Comparison of ENCODE assay signal across 28 cellular contexts in the genomic region with DNA sequence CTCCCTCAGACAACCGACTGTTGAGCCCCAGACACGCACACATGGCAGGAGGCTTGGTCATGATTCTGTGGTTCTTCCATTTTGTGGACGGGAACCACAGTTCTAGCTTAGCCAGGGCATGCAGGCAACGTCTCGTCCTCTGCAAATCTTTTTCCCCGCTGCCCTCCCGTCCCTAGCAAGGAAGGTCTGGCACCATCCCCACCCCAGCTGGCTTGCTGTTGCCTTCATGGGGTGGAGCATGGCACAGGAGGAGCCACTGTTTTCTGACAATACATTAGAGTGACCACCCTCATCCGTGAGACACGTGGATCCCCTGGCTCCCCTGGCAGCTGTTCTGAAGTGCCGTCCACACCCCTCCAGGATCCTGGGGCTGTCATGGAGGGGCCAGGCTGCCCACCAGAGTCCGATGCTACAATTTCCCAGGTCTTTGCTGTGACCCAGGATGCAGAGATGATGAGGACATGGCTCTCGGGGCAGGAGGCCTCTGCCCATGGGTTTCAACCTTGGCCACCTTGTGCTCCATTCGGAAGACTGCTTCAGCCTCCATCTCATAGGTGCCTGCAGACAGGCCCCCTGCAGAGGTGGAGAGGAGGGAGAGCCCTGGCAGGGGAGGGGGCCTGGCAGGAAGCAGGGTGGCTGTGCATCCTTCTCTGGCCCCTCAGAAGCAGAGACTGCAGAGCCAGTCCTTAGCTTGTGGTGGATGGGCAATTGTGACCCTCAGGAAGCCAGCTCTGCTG.
"Had no signal": no experiment of that assay in that cellular context is flagged by ENCODE, and none has a peak within 500 bp of the region (broad histone marks: within the 10 kb centered on the region; RNA-seq: fewer than 3 reads in every experiment).

No MANE protein-coding gene starts in this region.

- ATAC-seq: foreskin keratinocyte; gastroesophageal sphincter; heart left ventricle; left ventricle myocardium superior; lower lobe of right lung; natural killer cell; right lobe of liver; stimulated activated naive CD8-positive, alpha-beta T cell treated with anti-CD3 and anti-CD28 coated beads, Interleukin-15, amount 100 ng/mL, for 72 hours had no signal

- H3K27ac Mint-ChIP-seq: dendritic cell treated with granulocyte-macrophage colony-stimulating factor and Interleukin-4, amounts not matched to agents 40 ng/mL and 50 ng/mL, for 4 days; natural killer cell; progenitor cell of endocrine pancreas had no signal

- H3K27me3 ChIP-seq: colonic mucosa, foreskin keratinocyte, neutrophil, right lobe of liver, suprapubic skin, transverse colon had no signal

- H3K36me3 Mint-ChIP-seq: natural killer cell had no signal

- H2AFZ ChIP-seq: parathyroid adenoma had no signal

- DNase-seq: colonic mucosa; effector memory CD4-positive, alpha-beta T cell; foreskin keratinocyte; hippocampal formation; kidney glomerular epithelial cell; left ventricle myocardium superior; lower lobe of right lung; natural killer cell; stimulated activated CD4-positive, alpha-beta T cell treated with anti-CD3 and anti-CD28 coated beads, Interleukin-12 subunit alpha, Interleukin-12 subunit beta, amount 100 ng/mL, for 4 hours; stimulated activated CD4-positive, alpha-beta T cell treated with anti-CD3 and anti-CD28 coated beads, Interleukin-1b, Interleukin-23, amount 100 ng/mL, for 48 hours; stimulated activated CD4-positive, alpha-beta T cell treated with anti-CD3 and anti-CD28 coated beads, Interleukin-4, amount 100 ng/mL, for 1 hour; stimulated activated CD8-positive, alpha-beta memory T cell treated with anti-CD3 and anti-CD28 coated beads, Interleukin-4, amount 100 ng/mL, for 48 hours; stimulated activated naive CD4-positive, alpha-beta T cell; stimulated activated naive CD8-positive, alpha-beta T cell treated with anti-CD3 and anti-CD28 coated beads, Interleukin-15, amount 100 ng/mL, for 72 hours; transverse colon had no signal

- H3K4me3 ChIP-seq: colonic mucosa, esophagus muscularis mucosa, gastroesophageal sphincter, heart left ventricle, lower lobe of right lung, right lobe of liver, smooth muscle cell, suprapubic skin, transverse colon had no signal

- H3K4me1 ChIP-seq: colonic mucosa, esophagus muscularis mucosa, foreskin keratinocyte, gastroesophageal sphincter, heart left ventricle, lower lobe of right lung, parathyroid adenoma, right lobe of liver, suprapubic skin, transverse colon had no signal

- H3K27ac ChIP-seq: colonic mucosa, esophagus muscularis mucosa, foreskin keratinocyte, gastroesophageal sphincter, heart left ventricle, lower lobe of right lung, neutrophil, parathyroid adenoma, right lobe of liver, suprapubic skin, transverse colon had no signal

- FAIRE-seq: endothelial cell of umbilical vein, islet of Langerhans, urothelium cell line had no signal

- H3K27me3 Mint-ChIP-seq: dendritic cell treated with granulocyte-macrophage colony-stimulating factor and Interleukin-4, amounts not matched to agents 40 ng/mL and 50 ng/mL, for 4 days had no signal

- H3K4me3 Mint-ChIP-seq: dendritic cell treated with granulocyte-macrophage colony-stimulating factor and Interleukin-4, amounts not matched to agents 40 ng/mL and 50 ng/mL, for 4 days; natural killer cell; stimulated activated naive CD8-positive, alpha-beta T cell treated with anti-CD3 and anti-CD28 coated beads, Interleukin-15, amount 100 ng/mL, for 72 hours had no signal

- H3K36me3 ChIP-seq: colonic mucosa, esophagus muscularis mucosa, gastroesophageal sphincter, heart left ventricle, lower lobe of right lung, neutrophil, right lobe of liver, suprapubic skin, transverse colon had no signal

- H3K9me3 Mint-ChIP-seq: dendritic cell treated with granulocyte-macrophage colony-stimulating factor and Interleukin-4, amounts not matched to agents 40 ng/mL and 50 ng/mL, for 4 days; natural killer cell; stimulated activated naive CD8-positive, alpha-beta T cell treated with anti-CD3 and anti-CD28 coated beads, Interleukin-15, amount 100 ng/mL, for 72 hours had no signal

- H3K4me2 ChIP-seq: smooth muscle cell had no signal

- H3K9ac ChIP-seq: parathyroid adenoma had no signal

- H3K9me3 ChIP-seq: colonic mucosa, esophagus muscularis mucosa, lower lobe of right lung, neutrophil, right lobe of liver, suprapubic skin, transverse colon had no signal

- H3K79me2 ChIP-seq: parathyroid adenoma had no signal

- H3K4me1 Mint-ChIP-seq: natural killer cell; stimulated activated naive CD8-positive, alpha-beta T cell treated with anti-CD3 and anti-CD28 coated beads, Interleukin-15, amount 100 ng/mL, for 72 hours had no signal
